In the genomic region with DNA sequence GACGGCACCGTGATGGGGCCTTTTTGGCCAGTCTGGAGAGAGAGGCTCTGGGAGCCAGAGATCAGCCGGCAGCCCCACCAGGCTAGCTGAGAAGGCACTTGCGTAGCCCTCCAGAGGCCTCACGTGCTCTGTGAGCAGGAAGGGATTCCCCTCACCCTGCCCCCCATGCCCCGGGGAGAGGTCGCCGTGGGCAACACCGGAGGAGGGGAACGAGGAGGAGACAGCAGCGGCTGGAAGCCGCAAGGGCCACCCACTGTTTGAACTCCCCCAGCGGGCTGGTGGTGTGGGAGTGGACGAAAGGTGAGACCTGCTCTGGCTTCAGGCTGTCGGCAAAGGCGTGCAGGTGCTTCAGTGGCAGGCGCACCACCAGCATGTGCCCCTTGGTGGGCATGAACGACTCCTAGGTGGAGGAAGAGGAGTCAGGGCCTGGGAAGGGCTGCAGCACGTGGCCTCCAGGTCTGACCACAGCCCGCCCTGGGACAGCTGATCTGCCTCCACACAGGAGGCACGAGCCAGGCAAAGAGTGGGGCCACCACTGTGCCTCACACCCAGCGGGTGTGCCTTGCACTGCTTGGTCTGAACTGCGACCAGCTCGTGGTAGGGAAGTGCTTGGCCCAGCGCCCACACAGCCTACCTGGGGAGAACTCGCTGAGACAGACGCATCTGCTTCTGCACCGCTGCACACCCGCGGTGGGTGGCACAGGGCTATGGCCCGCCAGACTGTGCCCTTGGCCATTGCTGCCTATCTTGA, we compare ENCODE assay signal across 20 cellular contexts.
A peak's percentile ranks its signal among the peaks of the same experiment; 100 is the strongest.
DNase-seq lines count a peak whose midpoint lies in the region; ATAC-seq, FAIRE-seq and TF ChIP-seq lines count a peak whose summit lies in the region.
"Had no signal": no experiment of that assay in that cellular context is flagged by ENCODE, and none has a peak within 500 bp of the region (broad histone marks: within the 10 kb centered on the region; RNA-seq: fewer than 3 reads in every experiment).

No MANE protein-coding gene starts in this region.

- no peak overlapping the region for H4K5ac ChIP-seq in H1 (ENCODE audit: insufficient read length, low read depth, low read length)

- H2BK12ac ChIP-seq in H1 (ENCODE audit: low read depth, low read length), result no peak overlapping the region; the same call in 1 of the 2 replicates

- no peak overlapping the region for H3K4me2 ChIP-seq in H1 (ENCODE audit: insufficient read depth in 1 of 2, low read depth in 2 of 2, low read length in 2 of 2)
- H3K4me2 ChIP-seq: hepatocyte had no signal

- peak overlapping the region; percentile 5; the same call in 1 of the 2 replicates for H2BK5ac ChIP-seq in H1 (ENCODE audit: low read depth, low read length)

- H3K4me3 Mint-ChIP-seq in stimulated activated memory B cell treated with anti-CD40 and anti-IgM and Interleukin-4, amounts not matched to agents 10 μg/mL and 1 μg/mL and 100 μg/mL, for 72 hours, result no peak overlapping the region
- H3K4me3 Mint-ChIP-seq: CD4-positive, alpha-beta memory T cell; stimulated activated naive CD8-positive, alpha-beta T cell treated with anti-CD3 and anti-CD28 coated beads, Interleukin-15, Interleukin-2, amounts not matched to agents 100 ng/mL and 50 ng/mL, for 24 hours had no signal

- H3K4me1 Mint-ChIP-seq in stimulated activated memory B cell treated with anti-CD40 and anti-IgM and Interleukin-4, amounts not matched to agents 10 μg/mL and 1 μg/mL and 100 μg/mL, for 72 hours, result peaks cover 7% of the 10 kb centered on the region

- peaks cover 0 to 20% (median 8%) of the 10 kb centered on the region in 4 experiments; a peak in 5 of 7 replicates for H3K4me1 ChIP-seq in H1 (replicated peaks in 1 of 4; ENCODE audit: control insufficient read depth in 3 of 4, insufficient read depth in 4 of 4, low read length in 3 of 4)
- H3K4me1 ChIP-seq: A549, upper lobe of right lung had no signal

- H2AFZ ChIP-seq in H1 (ENCODE audit: low read length), result peak overlapping the region; percentile 45; the same call in 1 of the 2 replicates
- H2AFZ ChIP-seq: hepatocyte had no signal

- no peak overlapping the region for H2AK5ac ChIP-seq in H1 (ENCODE audit: low read depth, low read length)

- H3K9ac ChIP-seq in H1 (replicated peaks in 1 of 4; ENCODE audit: extremely low read depth in 1 of 4, low read depth in 3 of 4, low read length in 3 of 4), result no peak overlapping the region

- no peaks in the 10 kb centered on the region for H3K36me3 ChIP-seq in H1 (ENCODE audit: control insufficient read depth in 2 of 4, insufficient read depth in 4 of 4, low read length in 3 of 4)
- H3K36me3 ChIP-seq: upper lobe of right lung had no signal

- H4K91ac ChIP-seq in H1 (replicated peaks; ENCODE audit: insufficient read length, low read length), result peak overlapping the region; percentile 30

- TF ChIP-seq EP300 in H1 (IDR thresholded peaks at IDR 0.05; ENCODE audit: borderline replicate concordance in 1 of 2, low read depth in 2 of 2, low read length in 2 of 2), result no peak

- H3K14ac ChIP-seq in H1 (ENCODE audit: insufficient read length), result no peak overlapping the region

- no peaks in the 10 kb centered on the region for H3K79me1 ChIP-seq in H1 (ENCODE audit: low read depth, low read length)

- no peak for FAIRE-seq in H1 (lab: Jason Lieb, UNC)
- FAIRE-seq: A549 had no signal

- H3K9me3 Mint-ChIP-seq in stimulated activated memory B cell treated with anti-CD40 and anti-IgM and Interleukin-4, amounts not matched to agents 10 μg/mL and 1 μg/mL and 100 μg/mL, for 72 hours, result no peaks in the 10 kb centered on the region
- H3K9me3 Mint-ChIP-seq: stimulated activated naive CD8-positive, alpha-beta T cell treated with anti-CD3 and anti-CD28 coated beads, Interleukin-15, Interleukin-2, amounts not matched to agents 100 ng/mL and 50 ng/mL, for 24 hours had no signal

- POLR2A ChIA-PET in H1 (lab: Charles Lee; ENCODE audit: partially characterized antibody), result no interaction called here

- no peak overlapping the region for H3K56ac ChIP-seq in H1 (replicated peaks; ENCODE audit: insufficient read length, low read depth, low read length)

- TF ChIP-seq POLR2A in H1 (IDR thresholded peaks at IDR 0.05; ENCODE audit: control extremely low read depth in 1 of 2, low read depth in 2 of 2, low read length in 2 of 2), result no peak

- H2BK20ac ChIP-seq in H1 (ENCODE audit: low read length), result no peak overlapping the region

- H3K27me3 Mint-ChIP-seq in stimulated activated memory B cell treated with anti-CD40 and anti-IgM and Interleukin-4, amounts not matched to agents 10 μg/mL and 1 μg/mL and 100 μg/mL, for 72 hours, result peaks cover 33% of the 10 kb centered on the region
- H3K27me3 Mint-ChIP-seq: stimulated activated naive CD8-positive, alpha-beta T cell treated with anti-CD3 and anti-CD28 coated beads, Interleukin-15, Interleukin-2, amounts not matched to agents 100 ng/mL and 50 ng/mL, for 24 hours had no signal

- H3K27ac ChIP-seq in H1 (ENCODE audit: low read depth, low read length), result no peak overlapping the region
- H3K27ac ChIP-seq: A549, hepatocyte had no signal

- H3K27ac Mint-ChIP-seq in stimulated activated memory B cell treated with anti-CD40 and anti-IgM and Interleukin-4, amounts not matched to agents 10 μg/mL and 1 μg/mL and 100 μg/mL, for 72 hours, result no peak overlapping the region
- H3K27ac Mint-ChIP-seq: stimulated activated naive CD8-positive, alpha-beta T cell treated with anti-CD3 and anti-CD28 coated beads, Interleukin-15, Interleukin-2, amounts not matched to agents 100 ng/mL and 50 ng/mL, for 24 hours had no signal

- peak overlapping the region; percentile 81 for H4K8ac ChIP-seq in H1 (ENCODE audit: extremely low read depth, insufficient read depth, low read length)

- no peak overlapping the region for H3K23ac ChIP-seq in H1 (ENCODE audit: insufficient read length)

- H2BK120ac ChIP-seq in H1 (replicated peaks; ENCODE audit: low read depth, low read length), result no peak overlapping the region

- no peaks in the 10 kb centered on the region for H3K9me3 ChIP-seq in H1 (ENCODE audit: insufficient read depth in 2 of 2, low read depth in 1 of 2, low read length in 1 of 2)
- H3K9me3 ChIP-seq: A549, upper lobe of right lung had no signal

- WGBS in H1 (ENCODE audit: extremely low coverage in 1 of 2, insufficient coverage in 1 of 2, insufficient read length in 1 of 2, insufficient replicate concordance in 2 of 2, low coverage in 1 of 2, low lambda C conversion rate in 2 of 2, missing lambda C conversion rate in 1 of 2), 2 experiments, result 72% methylated on average over 27 of the region's 31 CpGs; no CpG with 5 or more reads in 1 of the 2 experiments

- peak; percentile 4 for DNase-seq in NCI-H2196 (lab: John Stamatoyannopoulos, UW; ENCODE audit: unreplicated experiment)
- DNase-seq in NCI-H2196 treated with DMSO at 0.1 percent for 48 hours (lab: John Stamatoyannopoulos, UW; ENCODE audit: unreplicated experiment), result no peak
- peak; percentile 14 for DNase-seq in NCI-H2107 (lab: John Stamatoyannopoulos, UW)
- peak in 1 of 2 experiments; percentile 58 for DNase-seq in H1 (ENCODE audit: low read depth in 1 of 2, low spot score in 2 of 2)
- DNase-seq in iPS-NIHi7 (ENCODE audit: extremely low spot score), result no peak
- no peak for DNase-seq in SHP77 (lab: John Stamatoyannopoulos, UW)
- DNase-seq: activated gamma-delta T cell treated with Interleukin-2 at 50 U/mL for 16 hours; aorta; CD4-positive, alpha-beta memory T cell; cerebellar nuclear complex; GOT3; left cardiac atrium; NCI-H2227 treated with DMSO at 0.1 percent for 48 hours; Right ventricle myocardium superior; upper lobe of right lung had no signal

- CTCF ChIA-PET in H1 (lab: Charles Lee; ENCODE audit: partially characterized antibody), result interaction anchor here (0.6 to 4.7 kb wide), 18 partner anchors 10 to 189 kb away, joined by 3 to 28 read pairs (median 4); no protein-coding TSS in a partner anchor

- no peaks in the 10 kb centered on the region for H3K79me2 ChIP-seq in H1 (ENCODE audit: control insufficient read depth in 1 of 2, insufficient read depth in 2 of 2, low read length in 2 of 2)
- H3K79me2 ChIP-seq: hepatocyte had no signal

- no peaks in the 10 kb centered on the region for H3K27me3 ChIP-seq in H1 (replicated peaks in 1 of 4; ENCODE audit: control insufficient read depth in 3 of 4, extremely low read depth in 1 of 4, insufficient read depth in 3 of 4, low read length in 3 of 4)
- H3K27me3 ChIP-seq: hepatocyte, upper lobe of right lung had no signal

- 0 out of 4 replicates have a peak, but pooled peaks of 1 of the 2 experiments have one; percentile 1 for TF ChIP-seq RAD21 in H1 (IDR thresholded peaks at IDR 0.05 in 1 of 2, conservative IDR thresholded peaks at IDR 0.05 in 1 of 2; ENCODE audit: low read depth in 2 of 2, low read length in 2 of 2)

- no peak overlapping the region for H3K4ac ChIP-seq in H1 (replicated peaks; ENCODE audit: insufficient read length, low read depth, low read length)

- H4K20me1 ChIP-seq in H1 (replicated peaks in 1 of 2; ENCODE audit: control insufficient read depth in 1 of 2, insufficient read depth in 2 of 2, low read length in 2 of 2), result no peaks in the 10 kb centered on the region

- no peak overlapping the region for H3K4me3 ChIP-seq in H1 (ENCODE audit: extremely low read depth in 1 of 4, insufficient read depth in 2 of 4, low read depth in 3 of 4, low read length in 4 of 4)
- H3K4me3 ChIP-seq: A549, hepatocyte, upper lobe of right lung had no signal

- no peak overlapping the region; the same call in 1 of the 2 replicates for H3K18ac ChIP-seq in H1 (ENCODE audit: extremely low read depth, low read length)

- no peak for TF ChIP-seq CTCF in H1 (IDR thresholded peaks at IDR 0.05; ENCODE audit: control extremely low read depth in 1 of 3, insufficient read depth in 1 of 3, low read depth in 1 of 3, low read length in 3 of 3)

- H3K36me3 Mint-ChIP-seq in stimulated activated memory B cell treated with anti-CD40 and anti-IgM and Interleukin-4, amounts not matched to agents 10 μg/mL and 1 μg/mL and 100 μg/mL, for 72 hours, result no peaks in the 10 kb centered on the region
- H3K36me3 Mint-ChIP-seq: CD4-positive, alpha-beta memory T cell had no signal

- peak; percentile 44 for ATAC-seq in stimulated activated memory B cell treated with anti-CD40 and anti-IgM and Interleukin-4, amounts not matched to agents 10 μg/mL and 1 μg/mL and 100 μg/mL, for 72 hours
- no peak for ATAC-seq in HG03135 (IDR thresholded peaks at IDR 0.05; ENCODE audit: unreplicated experiment)

- H2BK15ac ChIP-seq in H1 (ENCODE audit: low read length), result peak overlapping the region; percentile 88; the same call in 1 of the 2 replicates

- no peaks in the 10 kb centered on the region for H3K23me2 ChIP-seq in H1 (ENCODE audit: low read depth, low read length)

TF ChIP-seq in H1, 55 proteins besides CTCF, POLR2A, EP300 and RAD21 (continues in another document):
- TF ChIP-seq SP4 (IDR thresholded peaks at IDR 0.05; ENCODE audit: low read length), result no peak
- TF ChIP-seq POLR2AphosphoS5 (IDR thresholded peaks at IDR 0.05; ENCODE audit: low read depth, low read length), result no peak
- no peak for TF ChIP-seq SP1 (IDR thresholded peaks at IDR 0.05; ENCODE audit: low read depth, low read length)
- no peak for TF ChIP-seq RNF2 (IDR thresholded peaks at IDR 0.05; ENCODE audit: borderline replicate concordance, low read depth, low read length, missing control alignments, poor library complexity, severe bottlenecking)

Comparison
In these comparisons a context has a peak if more than half of its experiments do, and no peak if none do; other contexts are left out.
1. DNase-seq: peak in NCI-H2196 (single experiment) and NCI-H2107 (single experiment); none in NCI-H2196 treated with DMSO at 0.1 percent for 48 hours (single experiment), iPS-NIHi7 (single experiment) and SHP77 (0 of 2).